Comparison of ENCODE assay signal across 18 cellular contexts in the genomic region with DNA sequence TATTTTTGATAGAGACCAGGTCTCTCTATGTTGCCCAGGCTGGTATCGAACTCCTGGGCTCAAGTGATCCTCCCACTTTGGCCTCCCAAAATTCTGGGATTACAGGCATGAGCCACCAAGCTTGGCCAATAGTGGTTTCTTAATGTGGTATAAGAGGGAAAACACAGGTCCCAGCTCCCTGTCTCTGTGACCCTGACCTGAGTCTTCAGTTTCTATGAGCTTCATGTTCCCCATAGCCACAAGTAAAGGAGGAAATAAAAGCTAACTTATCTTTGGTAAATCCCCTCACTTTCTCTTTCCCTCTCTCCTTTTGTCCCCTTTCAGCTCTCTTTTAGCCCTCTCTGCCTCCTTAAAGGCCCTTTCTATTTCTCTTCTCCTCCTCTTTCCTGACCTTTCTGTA. TPM values are rescaled to one million over a fixed set of nuclear protein-coding genes. Genes with fewer than 3 reads are reported as not detected.
DNase-seq lines count a peak whose midpoint lies in the region; ATAC-seq, FAIRE-seq and TF ChIP-seq lines count a peak whose summit lies in the region.
"Had no signal": no experiment of that assay in that cellular context is flagged by ENCODE, and none has a peak within 500 bp of the region (broad histone marks: within the 10 kb centered on the region; RNA-seq: fewer than 3 reads in every experiment).

No MANE protein-coding gene starts in this region.

- H3K4me3 Mint-ChIP-seq in T-helper 17 cell = peak overlapping the region; percentile 67
- H3K4me3 Mint-ChIP-seq: type B pancreatic cell had no signal

- no TSS peak for BruUV-seq in PC-9 (replicated peaks; lab: Mats Ljungman, UMichigan)

- no peak overlapping the region for H3K4me3 ChIP-seq in PC-9
- H3K4me3 ChIP-seq: left ventricle myocardium inferior, pancreas had no signal

- peaks cover 8% of the 10 kb centered on the region for H3K4me1 Mint-ChIP-seq in T-helper 17 cell

- no peak overlapping the region for H3K27ac ChIP-seq in PC-9
- H3K27ac ChIP-seq: left ventricle myocardium inferior, pancreas, VCaP had no signal

- peaks cover 32% of the 10 kb centered on the region for H3F3A ChIP-seq in PC-9 (ENCODE audit: insufficient read depth, low read depth)

- no peaks in the 10 kb centered on the region for H3K9me3 ChIP-seq in T-helper 17 cell (ENCODE audit: control insufficient read depth, low read length, poor library complexity, severe bottlenecking)
- no peaks in the 10 kb centered on the region; the same call in 1 of the 2 replicates for H3K9me3 ChIP-seq in PC-9 (ENCODE audit: insufficient read depth, low read depth)
- H3K9me3 ChIP-seq: left ventricle myocardium inferior, pancreas had no signal

- peaks cover 57% of the 10 kb centered on the region for H3K4me1 ChIP-seq in PC-9 (replicated peaks; ENCODE audit: insufficient read depth)

- H3K36me3 ChIP-seq in PC-9 (ENCODE audit: low read depth) = no peaks in the 10 kb centered on the region
- H3K36me3 ChIP-seq: left ventricle myocardium inferior, pancreas had no signal

- H3K27me3 Mint-ChIP-seq in T-helper 17 cell = no peaks in the 10 kb centered on the region
- H3K27me3 Mint-ChIP-seq: type B pancreatic cell had no signal

- intact Hi-C loops in left colon (cut with DNase I, micrococcal nuclease) (no loop called here), PC-9 (cut with micrococcal nuclease; ENCODE audit: unreplicated experiment) (no loop called here)

- no peaks in the 10 kb centered on the region for H4K20me1 ChIP-seq in PC-9 (ENCODE audit: insufficient read depth)

- no peak overlapping the region for H2AFZ ChIP-seq in PC-9

- no peak overlapping the region for H3K4me2 ChIP-seq in PC-9

- ATAC-seq in GM21390 (IDR thresholded peaks at IDR 0.05; ENCODE audit: unreplicated experiment) = peak; percentile 52
- ATAC-seq in HG02870 (IDR thresholded peaks at IDR 0.05; ENCODE audit: unreplicated experiment) = peak; percentile 53
- no peak for ATAC-seq in T-helper 17 cell
- no peak for ATAC-seq in left colon
- no peak for ATAC-seq in GM19035 (IDR thresholded peaks at IDR 0.05; ENCODE audit: unreplicated experiment)
- ATAC-seq: HCT116, pancreas had no signal

- no peaks in the 10 kb centered on the region for H3K27me3 ChIP-seq in PC-9 (ENCODE audit: insufficient read depth, low read depth)
- H3K27me3 ChIP-seq: pancreas had no signal

- H3K36me3 Mint-ChIP-seq in T-helper 17 cell (ENCODE audit: low read depth) = peaks cover 8% of the 10 kb centered on the region

- no peak for DNase-seq in GM18507 (ENCODE audit: extremely low spot score, insufficient read length, low read depth)
- no peak for DNase-seq in T-helper 17 cell
- DNase-seq in left colon = no peak
- no peak for DNase-seq in PC-9
- no peak for DNase-seq in GM19240 (ENCODE audit: insufficient read length, low spot score)
- DNase-seq: anterior cingulate cortex, foreskin melanocyte, left ventricle myocardium inferior, NCI-H2081, NCI-H526, pancreas had no signal

- H3K9me2 ChIP-seq in PC-9 (ENCODE audit: insufficient read depth) = no peaks in the 10 kb centered on the region

- CTCF ChIA-PET in PC-9 (lab: Charles Lee) = no interaction called here

- POLR2A ChIA-PET in PC-9 (lab: Charles Lee; ENCODE audit: unreplicated experiment) = no interaction called here

- H3K27ac Mint-ChIP-seq in T-helper 17 cell = no peak overlapping the region
- H3K27ac Mint-ChIP-seq: activated T-helper 2 cell treated with anti-CD3 and anti-CD28 coated beads, Interferon-gamma antibody, Interleukin-2, Interleukin-4, amounts not matched to agents 10 μg/mL and 5 μg/mL and 100 μg/mL, durations not matched to agents 14 hours and 24 hours and 36 hours; type B pancreatic cell had no signal

- H3K79me2 ChIP-seq in PC-9 (ENCODE audit: low read depth) = no peaks in the 10 kb centered on the region; the same call in 1 of the 2 replicates

- FAIRE-seq in GM18507 (lab: Jason Lieb, UNC) = peak; percentile 70
- FAIRE-seq: pancreas had no signal

- TF ChIP-seq CTCF in PC-9 (conservative IDR thresholded peaks at IDR 0.05) = no peak

RNA-seq across cellular contexts. Expression of a gene that starts 50.3 kb away (rescaled TPM):
- 10 to 100 TPM in 1 of 2 donors, 1 to 10 TPM in 1; 6.3 to 14.2 TPM for total RNA-seq in T-helper 17 cell
- total RNA-seq in left colon = 10 to 100 TPM; 21.0 to 27.1 TPM
- total RNA-seq in PC-9 (2021) = 17.0 and 18.6 TPM in 2 replicates

Comparison
In these comparisons a context has a peak if more than half of its experiments do, and no peak if none do; other contexts are left out.
1. ATAC-seq: peak in GM21390 (single experiment) and HG02870 (single experiment); none in T-helper 17 cell (single experiment), left colon (single experiment) and GM19035 (single experiment).